8 cellular contexts compared by ENCODE assay signal in the genomic region with DNA sequence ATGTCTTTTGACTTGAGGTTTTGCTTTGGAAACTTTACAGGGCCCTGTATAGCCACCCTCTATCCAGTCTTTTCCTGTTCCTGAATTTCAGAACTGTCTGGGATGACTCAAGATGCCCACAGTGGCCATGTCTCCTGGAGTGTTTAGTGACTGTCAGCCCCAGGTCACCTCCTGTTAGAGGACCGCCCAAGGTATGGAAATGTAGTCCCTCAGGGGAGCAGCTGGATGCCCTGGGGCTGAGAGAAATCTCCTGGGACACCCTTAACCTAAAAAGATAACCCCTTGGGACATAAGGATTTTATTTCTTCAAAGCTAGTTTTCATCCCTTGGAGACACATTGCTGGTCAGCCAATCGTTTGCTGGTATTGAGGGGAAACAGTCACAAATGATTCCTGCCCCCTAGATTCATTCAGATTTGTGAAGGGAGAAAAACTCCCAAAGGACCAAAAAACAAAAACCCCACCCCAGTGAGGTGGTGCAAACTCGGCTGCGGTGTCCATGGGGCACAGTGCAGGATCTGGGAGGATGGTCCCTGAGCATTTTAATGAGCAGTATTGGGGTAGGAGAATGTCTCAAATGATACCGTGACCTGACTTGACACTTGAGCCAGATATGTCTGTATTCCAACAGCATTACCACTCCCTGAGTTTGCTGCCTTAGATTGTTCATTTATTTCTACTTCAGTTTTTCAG. TPM values are rescaled to one million over a fixed set of nuclear protein-coding genes. Genes with fewer than 3 reads are reported as not detected.
DNase-seq lines count a peak whose midpoint lies in the region; ATAC-seq and TF ChIP-seq lines count a peak whose summit lies in the region.

No MANE protein-coding gene starts in this region.

- ATAC-seq in CD4-positive, CD25-positive, alpha-beta regulatory T cell (ENCODE audit: low read depth in 2 of 2) = no peak
- ATAC-seq in naive thymus-derived CD4-positive, alpha-beta T cell = no peak
- ATAC-seq in GM18867 (IDR thresholded peaks at IDR 0.05; ENCODE audit: unreplicated experiment) = no peak

- POLR2A ChIA-PET in naive thymus-derived CD4-positive, alpha-beta T cell (lab: Charles Lee) = interaction anchor here (3.0 kb wide), 1 partner anchor 8 kb away, joined by 17 read pairs; no protein-coding TSS in a partner anchor

- H3K4me1 ChIP-seq in CD4-positive, CD25-positive, alpha-beta regulatory T cell (ENCODE audit: control insufficient read depth, insufficient read depth, low read length, poor library complexity, severe bottlenecking) = peaks cover 91% of the 10 kb centered on the region
- peaks cover 66 to 75% of the 10 kb centered on the region in 2 donors for H3K4me1 ChIP-seq in naive thymus-derived CD4-positive, alpha-beta T cell (ENCODE audit: control insufficient read depth in 2 of 2, insufficient read depth in 2 of 2, low read length in 2 of 2)

- peaks cover 0 to 3% of the 10 kb centered on the region in 2 experiments for H3K9me3 ChIP-seq in CD4-positive, CD25-positive, alpha-beta regulatory T cell (ENCODE audit: control insufficient read depth in 2 of 2, low read length in 2 of 2)
- no peaks in the 10 kb centered on the region for H3K9me3 ChIP-seq in naive thymus-derived CD4-positive, alpha-beta T cell (ENCODE audit: control insufficient read depth in 2 of 3, low read length in 3 of 3)

- H3K9me3 Mint-ChIP-seq in CD4-positive, CD25-positive, alpha-beta regulatory T cell = peaks cover 0 to 4% (median 0%) of the 10 kb centered on the region in 7 donors
- peaks cover 0 to 3% (median 0%) of the 10 kb centered on the region in 11 donors for H3K9me3 Mint-ChIP-seq in naive thymus-derived CD4-positive, alpha-beta T cell

- H3K27me3 Mint-ChIP-seq in CD4-positive, CD25-positive, alpha-beta regulatory T cell = peaks cover 6% of the 10 kb centered on the region
- no peaks in the 10 kb centered on the region for H3K27me3 Mint-ChIP-seq in naive thymus-derived CD4-positive, alpha-beta T cell

- TF ChIP-seq CTCF in LNCaP clone FGC (IDR thresholded peaks at IDR 0.05; ENCODE audit: control insufficient read depth, extremely low read depth, insufficient read depth) (no peak), cardiac fibroblast (IDR thresholded peaks at IDR 0.05; ENCODE audit: low read depth, low read length) (no peak)

- no peak for DNase-seq in CD4-positive, CD25-positive, alpha-beta regulatory T cell
- DNase-seq in LNCaP clone FGC (ENCODE audit: low read depth) (no peak), cardiac fibroblast (ENCODE audit: low read depth in 2 of 2) (peak; percentile 43 to 64), HPDE6-E6E7 (ENCODE audit: extremely low spot score) (no peak), GOT3 (lab: John Stamatoyannopoulos, UW) (no peak), inferior parietal cortex (ENCODE audit: extremely low spot score) (no peak)
- peak in 1 of 9 donors; percentile 48 for DNase-seq in naive thymus-derived CD4-positive, alpha-beta T cell

- peaks cover 29% of the 10 kb centered on the region for H3K36me3 ChIP-seq in CD4-positive, CD25-positive, alpha-beta regulatory T cell (ENCODE audit: control insufficient read depth, insufficient read depth, low read length)
- peaks cover 0 to 19% (median 0%) of the 10 kb centered on the region in 3 experiments for H3K36me3 ChIP-seq in naive thymus-derived CD4-positive, alpha-beta T cell (ENCODE audit: control insufficient read depth in 2 of 3, insufficient read depth in 3 of 3, low read length in 3 of 3)

- intact Hi-C loops in naive thymus-derived CD4-positive, alpha-beta T cell (cut with micrococcal nuclease) = loop anchor here in 1 of 2 donors (5.0 to 10.0 kb wide), 2 partner anchors 42 to 920 kb away; a partner anchor contains a TSS

- H3K4me3 Mint-ChIP-seq in CD4-positive, CD25-positive, alpha-beta regulatory T cell = peak overlapping the region; percentile 97 to 100 (median 98)
- peak overlapping the region; percentile 89 to 99 (median 94) for H3K4me3 Mint-ChIP-seq in naive thymus-derived CD4-positive, alpha-beta T cell

- H3K27ac Mint-ChIP-seq in CD4-positive, CD25-positive, alpha-beta regulatory T cell = peak overlapping the region; percentile 92 to 97 (median 94)
- peak overlapping the region; percentile 84 to 96 (median 93) for H3K27ac Mint-ChIP-seq in naive thymus-derived CD4-positive, alpha-beta T cell

- H3K4me1 Mint-ChIP-seq in CD4-positive, CD25-positive, alpha-beta regulatory T cell = peaks cover 21 to 94% (median 71%) of the 10 kb centered on the region in 4 donors
- peaks cover 55 to 96% (median 84%) of the 10 kb centered on the region in 7 donors for H3K4me1 Mint-ChIP-seq in naive thymus-derived CD4-positive, alpha-beta T cell

- CTCF ChIA-PET in naive thymus-derived CD4-positive, alpha-beta T cell (lab: Charles Lee) = no interaction called here

- H3K27me3 ChIP-seq in CD4-positive, CD25-positive, alpha-beta regulatory T cell (ENCODE audit: control insufficient read depth, insufficient read depth, low read length) = no peaks in the 10 kb centered on the region
- no peaks in the 10 kb centered on the region for H3K27me3 ChIP-seq in naive thymus-derived CD4-positive, alpha-beta T cell (ENCODE audit: control insufficient read depth in 2 of 2, insufficient read depth in 2 of 2, low read length in 2 of 2)

- peak overlapping the region; percentile 93 for H3K27ac ChIP-seq in CD4-positive, CD25-positive, alpha-beta regulatory T cell (ENCODE audit: insufficient read depth, low read length, poor library complexity, severe bottlenecking)
- H3K27ac ChIP-seq in naive thymus-derived CD4-positive, alpha-beta T cell (ENCODE audit: low read depth, low read length) = peak overlapping the region; percentile 94

- H3K4me3 ChIP-seq in CD4-positive, CD25-positive, alpha-beta regulatory T cell (ENCODE audit: low read depth, low read length) = peak overlapping the region; percentile 99
- H3K4me3 ChIP-seq in LNCaP clone FGC (ENCODE audit: low read depth, low read length) (peak overlapping the region; percentile 66), cardiac fibroblast (replicated peaks in 1 of 2; ENCODE audit: low read depth in 2 of 2, low read length in 2 of 2) (peak overlapping the region; percentile 95 to 96)
- peak overlapping the region; percentile 90 for H3K4me3 ChIP-seq in naive thymus-derived CD4-positive, alpha-beta T cell (ENCODE audit: low read length)

- peaks cover 35% of the 10 kb centered on the region for H3K36me3 Mint-ChIP-seq in CD4-positive, CD25-positive, alpha-beta regulatory T cell
- H3K36me3 Mint-ChIP-seq in naive thymus-derived CD4-positive, alpha-beta T cell = peaks cover 0 to 60% (median 9%) of the 10 kb centered on the region in 5 donors

RNA-seq across cellular contexts. Expression of a gene that starts 1.7 kb away (rescaled TPM):
- 71.3 TPM for total RNA-seq in CD4-positive, CD25-positive, alpha-beta regulatory T cell
- polyA plus RNA-seq in CD4-positive, CD25-positive, alpha-beta regulatory T cell = 10 to 100 TPM; 13.9 to 18.8 (median 15.9) TPM
- total RNA-seq in naive thymus-derived CD4-positive, alpha-beta T cell = 10 to 100 TPM; 34.8 to 74.9 (median 48.8) TPM
- polyA plus RNA-seq in naive thymus-derived CD4-positive, alpha-beta T cell = 1 to 10 TPM; 7.3 to 8.6 TPM

Comparison
In these comparisons a context has a peak if more than half of its experiments do, and no peak if none do; other contexts are left out.
1. DNase-seq: peak in cardiac fibroblast (2 of 2); none in CD4-positive, CD25-positive, alpha-beta regulatory T cell (0 of 3), LNCaP clone FGC (single experiment), HPDE6-E6E7 (single experiment), GOT3 (single experiment) and inferior parietal cortex (single experiment).
2. Peak in every context shown above with its lines, with median percentiles within 50 percentile points of each other: H3K4me3 ChIP-seq.